Comparison of ENCODE assay signal across 16 cellular contexts in genomic region chr20:58883243-58883691, GRCh38. TPM values are rescaled to one million over a fixed set of nuclear protein-coding genes. Genes with fewer than 3 reads are reported as not detected.
A peak's percentile ranks its signal among the peaks of the same experiment; 100 is the strongest.
DNase-seq lines count a peak whose midpoint lies in the region; ATAC-seq and TF ChIP-seq lines count a peak whose summit lies in the region.
"Had no signal": no experiment of that assay in that cellular context is flagged by ENCODE, and none has a peak within 500 bp of the region (broad histone marks: within the 10 kb centered on the region; RNA-seq: fewer than 3 reads in every experiment).

No MANE protein-coding gene starts in this region.

- peak overlapping the region; percentile 29 for H3K27ac ChIP-seq in endodermal cell (ENCODE audit: low read depth, low read length)
- H3K27ac ChIP-seq in neural progenitor cell, result peak overlapping the region; percentile 52
- H3K27ac ChIP-seq: cardiac muscle cell, lower lobe of right lung had no signal

- H3K27ac Mint-ChIP-seq in endodermal cell (no peak overlapping the region), neural progenitor cell (peak overlapping the region; percentile 36)

- no peak for TF ChIP-seq CTCF in endodermal cell (conservative IDR thresholded peaks at IDR 0.05)
- TF ChIP-seq CTCF in neural progenitor cell (IDR thresholded peaks at IDR 0.05), result no peak

- no peaks in the 10 kb centered on the region for H3K27me3 ChIP-seq in endodermal cell (ENCODE audit: control insufficient read depth, insufficient read depth, low read length, poor library complexity, severe bottlenecking)
- peaks cover 4% of the 10 kb centered on the region for H3K27me3 ChIP-seq in neural progenitor cell
- H3K27me3 ChIP-seq: cardiac muscle cell had no signal

- H3K9me3 ChIP-seq in endodermal cell (ENCODE audit: control insufficient read depth, low read length), result no peaks in the 10 kb centered on the region
- H3K9me3 ChIP-seq in neural progenitor cell (ENCODE audit: low read depth), result no peaks in the 10 kb centered on the region
- H3K9me3 ChIP-seq: lower lobe of right lung had no signal

- H2AFZ ChIP-seq in neural progenitor cell (replicated peaks), result peak overlapping the region; percentile 5

- H3K36me3 ChIP-seq in endodermal cell (ENCODE audit: control insufficient read depth, insufficient read depth, low read length) (no peaks in the 10 kb centered on the region), neural progenitor cell (no peaks in the 10 kb centered on the region)
- H3K36me3 ChIP-seq: cardiac muscle cell, lower lobe of right lung had no signal

- H3K4me3 ChIP-seq in endodermal cell (ENCODE audit: low read length) (no peak overlapping the region), neural progenitor cell (peak overlapping the region; percentile 19)
- H3K4me3 ChIP-seq: cardiac muscle cell, lower lobe of right lung had no signal

- peaks cover 12% of the 10 kb centered on the region for H3K79me2 ChIP-seq in neural progenitor cell (ENCODE audit: low read depth)

- H3F3A ChIP-seq in neural progenitor cell (ENCODE audit: low read depth), result peaks cover 28% of the 10 kb centered on the region

- H3K4me1 ChIP-seq in endodermal cell (ENCODE audit: control insufficient read depth, insufficient read depth, low read length) (peaks cover under 1% of the 10 kb centered on the region), neural progenitor cell (peaks cover 46% of the 10 kb centered on the region)
- H3K4me1 ChIP-seq: lower lobe of right lung had no signal

- no peaks in the 10 kb centered on the region for H4K20me1 ChIP-seq in neural progenitor cell (ENCODE audit: low read depth)

- H3K9me3 Mint-ChIP-seq in endodermal cell, result no peaks in the 10 kb centered on the region
- H3K9me3 Mint-ChIP-seq in neural progenitor cell, result peaks cover 5% of the 10 kb centered on the region

- H3K4me3 Mint-ChIP-seq in endodermal cell (no peak overlapping the region), neural progenitor cell (no peak overlapping the region)

- 38 to 57% methylated on average over 6 to 9 of the region's 9 CpGs for WGBS in endodermal cell (ENCODE audit: insufficient coverage in 1 of 2, insufficient read length in 1 of 2), 2 experiments

- no peak for ATAC-seq in HG03095 (IDR thresholded peaks at IDR 0.05; ENCODE audit: unreplicated experiment)
- no peak for ATAC-seq in GM19452 (IDR thresholded peaks at IDR 0.05; ENCODE audit: unreplicated experiment)
- ATAC-seq: lower lobe of right lung, PC-3 had no signal

- no peak overlapping the region for H3K9ac ChIP-seq in endodermal cell (ENCODE audit: extremely low read depth, low read length, poor library complexity, severe bottlenecking)
- no peak overlapping the region for H3K9ac ChIP-seq in neural progenitor cell

- H3K4me2 ChIP-seq in neural progenitor cell, result peak overlapping the region; percentile 63

- peak; percentile 54 for DNase-seq in DMS 273 (lab: John Stamatoyannopoulos, UW; ENCODE audit: unreplicated experiment)
- DNase-seq in NCI-H524 treated with DMSO at 0.1 percent for 48 hours (lab: John Stamatoyannopoulos, UW), result peak; percentile 80
- DNase-seq in endodermal cell, result peak; percentile 55
- peak; percentile 67 for DNase-seq in neural progenitor cell (ENCODE audit: low spot score)
- no peak for DNase-seq in KG1 (lab: John Stamatoyannopoulos, UW)
- DNase-seq in D341Med (ENCODE audit: low spot score), result no peak
- DNase-seq: activated naive CD4-positive, alpha-beta T cell; lower lobe of right lung; NCI-H1105 treated with DMSO at 0.1 percent for 48 hours; NCI-H226; occipital lobe; PC-3; stimulated activated CD4-positive, alpha-beta T cell treated with anti-CD3 and anti-CD28 coated beads, Interleukin-12 subunit alpha, Interleukin-12 subunit beta, amount 100 ng/mL, for 4 hours had no signal

- peaks cover 29% of the 10 kb centered on the region for H3K27me3 Mint-ChIP-seq in endodermal cell (ENCODE audit: insufficient read depth)
- peaks cover 9% of the 10 kb centered on the region for H3K27me3 Mint-ChIP-seq in neural progenitor cell (ENCODE audit: insufficient read depth, low read depth)

- H3K36me3 Mint-ChIP-seq in endodermal cell (ENCODE audit: low read depth) (no peaks in the 10 kb centered on the region), neural progenitor cell (peaks cover 2% of the 10 kb centered on the region)

- H3K4me1 Mint-ChIP-seq in endodermal cell (peaks cover 19% of the 10 kb centered on the region), neural progenitor cell (peaks cover 36% of the 10 kb centered on the region)

RNA-seq across cellular contexts. Expression of gene GNAS, which starts 30.8 kb away (rescaled TPM):
- total RNA-seq in endodermal cell (1,000 to 10,000 TPM; 1,246 to 1,267 TPM), neural progenitor cell (ENCODE audit: low replicate concordance) (794 and 973 TPM in 2 replicates)
- polyA plus RNA-seq in endodermal cell (2013, experiment 1 of 2), result 1,275 TPM
- polyA plus RNA-seq in endodermal cell (2013, experiment 2 of 2), result 1,251 TPM

RNA-seq across cellular contexts. Expression of gene GNAS-AS1, which starts 32.6 kb away (rescaled TPM):
- 1 to 10 TPM; 9.3 to 9.7 TPM for total RNA-seq in endodermal cell
- 3.9 TPM for polyA plus RNA-seq in endodermal cell (2013, experiment 1 of 2)
- 2.5 TPM for polyA plus RNA-seq in endodermal cell (2013, experiment 2 of 2)
- total RNA-seq in neural progenitor cell (ENCODE audit: low replicate concordance), result 5.8 and 6.4 TPM in 2 replicates

Comparison
In these comparisons a context has a peak if more than half of its experiments do, and no peak if none do; other contexts are left out.
1. DNase-seq: peak in DMS 273 (single experiment), NCI-H524 treated with DMSO at 0.1 percent for 48 hours (single experiment), endodermal cell (single experiment) and neural progenitor cell (single experiment); none in KG1 (single experiment) and D341Med (single experiment).